8 cellular contexts compared by ENCODE assay signal in genomic region chr1:154404984-154405761, GRCh38.
DNase-seq lines count a peak whose midpoint lies in the region; ATAC-seq lines count a peak whose summit lies in the region.

Gene IL6R, plus strand, starts transcription at chr1:154405343. Its CDS starts 287 bp downstream, at chr1:154405630.

- ATAC-seq in GM21825 (IDR thresholded peaks at IDR 0.05; ENCODE audit: unreplicated experiment) (peak; percentile 30), GM18858 (IDR thresholded peaks at IDR 0.05; ENCODE audit: unreplicated experiment) (no peak)

- DNase-seq in DMS114 treated with DMSO at 0.1 percent for 48 hours (lab: John Stamatoyannopoulos, UW; ENCODE audit: unreplicated experiment) (peak; percentile 72), NCI-H1930 (lab: John Stamatoyannopoulos, UW) (peak; percentile 27 to 45), dedifferentiated amniotic fluid mesenchymal stem cell (ENCODE audit: extremely low spot score) (peak; percentile 90), kidney tubule cell (ENCODE audit: low spot score) (peak; percentile 96)
- peak; percentile 69 for DNase-seq in activated CD4-positive, alpha-beta T cell treated with anti-CD3 and anti-CD28 coated beads for 1 hour
- DNase-seq in stimulated activated CD4-positive, alpha-beta T cell treated with anti-CD3 and anti-CD28 coated beads, Interleukin-12 subunit alpha, Interleukin-12 subunit beta, amount 100 ng/mL, for 4 hours = peak; percentile 62

Comparison
In these comparisons a context has a peak if more than half of its experiments do, and no peak if none do; other contexts are left out.
1. DNase-seq: peak in every context shown above with its lines; median percentile 96 in kidney tubule cell; 90 in dedifferentiated amniotic fluid mesenchymal stem cell; 72 in DMS114 treated with DMSO at 0.1 percent for 48 hours; 69 in activated CD4-positive, alpha-beta T cell treated with anti-CD3 and anti-CD28 coated beads for 1 hour; 62 in stimulated activated CD4-positive, alpha-beta T cell treated with anti-CD3 and anti-CD28 coated beads, Interleukin-12 subunit alpha, Interleukin-12 subunit beta, amount 100 ng/mL, for 4 hours; 36 in NCI-H1930.